10 cellular contexts compared by ENCODE assay signal in the genomic region with DNA sequence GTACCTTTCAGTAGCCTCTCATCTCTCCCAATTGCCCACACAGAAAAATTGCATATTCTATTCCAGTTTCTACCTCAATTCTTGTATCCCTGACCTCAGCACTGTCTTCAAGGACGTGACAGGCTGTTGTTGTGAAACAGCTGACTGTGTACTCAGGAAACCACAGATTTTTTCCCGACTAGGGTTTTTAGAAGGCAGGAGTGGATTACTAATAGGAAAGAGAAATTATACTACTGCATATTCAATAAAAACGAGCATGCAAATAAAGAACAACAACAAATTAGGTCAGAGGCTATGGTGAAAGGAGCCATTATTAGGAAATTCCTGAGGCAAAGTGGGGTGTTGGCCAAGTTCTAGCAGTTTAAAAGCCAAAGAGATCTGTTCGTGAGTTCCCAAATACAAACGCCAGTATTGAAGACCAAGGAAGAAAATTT.
DNase-seq lines count a peak whose midpoint lies in the region; ATAC-seq and TF ChIP-seq lines count a peak whose summit lies in the region.
"Had no signal": no experiment of that assay in that cellular context is flagged by ENCODE, and none has a peak within 500 bp of the region (broad histone marks: within the 10 kb centered on the region; RNA-seq: fewer than 3 reads in every experiment).

No MANE protein-coding gene starts in this region.

- H3K9me3 ChIP-seq in ascending aorta (no peaks in the 10 kb centered on the region), WERI-Rb-1 (ENCODE audit: severe bottlenecking) (no peaks in the 10 kb centered on the region)

- intact Hi-C loops in ascending aorta (cut with DNase I): no loop called here

- ATAC-seq in HG03469 (IDR thresholded peaks at IDR 0.05; ENCODE audit: unreplicated experiment): no peak
- ATAC-seq: SK-N-SH treated with all-trans-retinoic acid at 6 μM for 48 hours had no signal

- no peaks in the 10 kb centered on the region for H3K36me3 ChIP-seq in ascending aorta
- no peaks in the 10 kb centered on the region for H3K36me3 ChIP-seq in WERI-Rb-1

- in situ Hi-C loops in GM13976 (cut with MboI; ENCODE audit: low sequenced_read_pairs, unreplicated experiment): no loop called here

- no peak for TF ChIP-seq CTCF in ascending aorta (IDR thresholded peaks at IDR 0.05)
- TF ChIP-seq CTCF in WERI-Rb-1 (IDR thresholded peaks at IDR 0.05; ENCODE audit: low read depth, low read length): no peak
- TF ChIP-seq CTCF in GM13976 (IDR thresholded peaks at IDR 0.05; ENCODE audit: borderline replicate concordance, control extremely low read depth, extremely low read depth, insufficient read depth, missing control alignments): no peak

- H3K4me1 ChIP-seq in ascending aorta: peaks cover 6 to 17% of the 10 kb centered on the region in 2 donors

- DNase-seq in COLO829 (ENCODE audit: low spot score): peak; percentile 85
- DNase-seq in ascending aorta (ENCODE audit: low spot score in 2 of 2): peak in 1 of 2 donors; percentile 73
- peak; percentile 92 for DNase-seq in globus pallidus (ENCODE audit: low spot score)
- DNase-seq in pons (ENCODE audit: low spot score): peak; percentile 95
- DNase-seq in WERI-Rb-1: no peak
- DNase-seq in activated effector memory CD4-positive, alpha-beta T cell treated with Interleukin-2 at 50 U/mL for 16 hours: no peak
- no peak for DNase-seq in GM13976 (ENCODE audit: low spot score)
- DNase-seq: stimulated activated naive CD4-positive, alpha-beta T cell had no signal

- peak overlapping the region; percentile 17 to 24 for H3K4me3 ChIP-seq in ascending aorta
- H3K4me3 ChIP-seq in WERI-Rb-1 (ENCODE audit: low read depth, low read length): no peak overlapping the region

- no peaks in the 10 kb centered on the region for H3K27me3 ChIP-seq in ascending aorta
- no peaks in the 10 kb centered on the region for H3K27me3 ChIP-seq in WERI-Rb-1 (ENCODE audit: insufficient read depth, low read depth, severe bottlenecking)

- H3K27ac ChIP-seq in ascending aorta (peak overlapping the region; percentile 40 to 63), WERI-Rb-1 (no peak overlapping the region)

Comparison
In these comparisons a context has a peak if more than half of its experiments do, and no peak if none do; other contexts are left out.
1. DNase-seq: peak in COLO829 (single experiment), globus pallidus (single experiment) and pons (single experiment); none in WERI-Rb-1 (single experiment), activated effector memory CD4-positive, alpha-beta T cell treated with Interleukin-2 at 50 U/mL for 16 hours (single experiment) and GM13976 (single experiment).